23 cellular contexts compared by ENCODE assay signal in genomic region chr10:7933757-7934156, GRCh38.
A peak's percentile ranks its signal among the peaks of the same experiment; 100 is the strongest.
DNase-seq lines count a peak whose midpoint lies in the region; ATAC-seq, FAIRE-seq and TF ChIP-seq lines count a peak whose summit lies in the region.
"Had no signal": no experiment of that assay in that cellular context is flagged by ENCODE, and none has a peak within 500 bp of the region (broad histone marks: within the 10 kb centered on the region; RNA-seq: fewer than 3 reads in every experiment).

No MANE protein-coding gene starts in this region.

- peaks cover 23% of the 10 kb centered on the region for H3K36me3 Mint-ChIP-seq in nephron progenitor cell (ENCODE audit: low read depth)
- H3K36me3 Mint-ChIP-seq in WTC11: no peaks in the 10 kb centered on the region

- H3K9ac ChIP-seq in HepG2 (ENCODE audit: insufficient read depth, low read depth, low read length) (no peak overlapping the region), parathyroid adenoma (no peak overlapping the region)
- H3K9ac ChIP-seq: BLaER1 treated with 17β-estradiol and CSF1 and Interleukin-3, amounts not matched to agents 10 nM and 100 nM had no signal

- H3K9me3 Mint-ChIP-seq in nephron progenitor cell: peaks cover 35% of the 10 kb centered on the region
- peaks cover 5% of the 10 kb centered on the region; the same call in 1 of the 2 replicates for H3K9me3 Mint-ChIP-seq in WTC11

- H3K4me2 ChIP-seq in HepG2 (ENCODE audit: low read depth, low read length) (peak overlapping the region; percentile 63; the same call in 1 of the 2 replicates), parathyroid adenoma (ENCODE audit: low read length) (peak overlapping the region; percentile 36)
- H3K4me2 ChIP-seq: A549; BLaER1 treated with 17β-estradiol and CSF1 and Interleukin-3, amounts not matched to agents 10 nM and 100 nM had no signal

- TF ChIP-seq CTCF in HepG2 (CRISPR knock-in tag; IDR thresholded peaks at IDR 0.05) (no peak), right lobe of liver (IDR thresholded peaks at IDR 0.05) (no peak), nephron progenitor cell (IDR thresholded peaks at IDR 0.05) (no peak), parathyroid adenoma (IDR thresholded peaks at IDR 0.05) (no peak), WTC11 (IDR thresholded peaks at IDR 0.05) (no peak)

- POLR2A ChIA-PET in HepG2 (lab: Yijun Ruan, JAX): no interaction called here
- POLR2A ChIA-PET in WTC11 (lab: Charles Lee): no interaction called here

- DNase-seq in HepG2 (ENCODE audit: low spot score) (no peak), right lobe of liver (no peak), nephron progenitor cell (no peak), WTC11 (ENCODE audit: low spot score) (no peak), SW 1271 (lab: John Stamatoyannopoulos, UW) (no peak), aorta (no peak)
- DNase-seq: AML-193; CD4-positive, alpha-beta T cell; CD8-positive, alpha-beta T cell; DMS 273 treated with DMSO at 0.1 percent for 48 hours; DMS153; DMS53; DMS79; DND-41; EL; GDM1 had no signal

- 97% methylated on average over 8 of the region's 8 CpGs for WGBS in HepG2 (ENCODE audit: low lambda C conversion rate)
- WGBS in right lobe of liver (ENCODE audit: insufficient coverage, low coverage, low lambda C conversion rate, missing lambda C conversion rate): 98% methylated on average over 8 of the region's 8 CpGs
- 96 to 97% methylated on average over 8 of the region's 8 CpGs for WGBS in aorta, 2 donors

- TF ChIP-seq EP300 in HepG2 (IDR thresholded peaks at IDR 0.05; ENCODE audit: low read depth in 2 of 2, low read length in 2 of 2) (no peak), HepG2 (CRISPR knock-in tag; IDR thresholded peaks at IDR 0.05; ENCODE audit: borderline replicate concordance) (no peak)

- H3K4me3 Mint-ChIP-seq in nephron progenitor cell (no peak overlapping the region), WTC11 (no peak overlapping the region)
- H3K4me3 Mint-ChIP-seq: B cell; CD4-positive, alpha-beta T cell; CD8-positive, alpha-beta T cell had no signal

- in situ Hi-C loops in HepG2 (cut with HindIII; ENCODE audit: extremely low pct_ligation_motif_present, low pct_unique_long_range_greater_than_20kb): no loop called here

- no TSS peak for BruUV-seq in HepG2 (replicated peaks; lab: Mats Ljungman, UMichigan)

- no peaks in the 10 kb centered on the region for H3K79me2 ChIP-seq in HepG2 (ENCODE audit: insufficient read depth, low read length)
- H3K79me2 ChIP-seq in parathyroid adenoma: peaks cover 22% of the 10 kb centered on the region

- H3K4me1 Mint-ChIP-seq in nephron progenitor cell (peaks cover 16% of the 10 kb centered on the region), WTC11 (no peaks in the 10 kb centered on the region)
- H3K4me1 Mint-ChIP-seq: B cell had no signal

- H3K4me1 ChIP-seq in HepG2 (ENCODE audit: insufficient read depth, low read length): peaks cover 45% of the 10 kb centered on the region
- peaks cover 0 to 6% (median 3%) of the 10 kb centered on the region in 4 donors for H3K4me1 ChIP-seq in right lobe of liver
- H3K4me1 ChIP-seq in parathyroid adenoma: peaks cover 2% of the 10 kb centered on the region
- H3K4me1 ChIP-seq in aorta (ENCODE audit: control insufficient read depth in 1 of 2, insufficient read depth in 2 of 2, low read length in 2 of 2): peaks cover 1 to 3% of the 10 kb centered on the region in 2 donors
- H3K4me1 ChIP-seq: BLaER1 treated with 17β-estradiol and CSF1 and Interleukin-3, amounts not matched to agents 10 nM and 100 nM had no signal

- intact Hi-C loops in HepG2 (cut with micrococcal nuclease; ENCODE audit: unreplicated experiment): no loop called here
- intact Hi-C loops in right lobe of liver (cut with DNase I): no loop called here
- intact Hi-C loops in aorta (cut with DNase I): no loop called here

- H4K20me1 ChIP-seq in HepG2 (ENCODE audit: insufficient read depth, low read length): no peaks in the 10 kb centered on the region

- H3K27ac ChIP-seq in HepG2 (ENCODE audit: extremely low read length, insufficient read depth, low read length) (no peak overlapping the region), right lobe of liver (no peak overlapping the region), parathyroid adenoma (no peak overlapping the region), aorta (ENCODE audit: low read depth in 1 of 2, low read length in 2 of 2) (no peak overlapping the region)
- H3K27ac ChIP-seq: 22Rv1; A549; BLaER1 treated with 17β-estradiol and CSF1 and Interleukin-3, amounts not matched to agents 10 nM and 100 nM; C4-2B had no signal

- no peak for TF ChIP-seq RAD21 in HepG2 (CRISPR knock-in tag; IDR thresholded peaks at IDR 0.05)

- H3K27me3 ChIP-seq in HepG2 (ENCODE audit: control insufficient read depth in 1 of 2, insufficient read depth in 2 of 2, low read length in 2 of 2): no peaks in the 10 kb centered on the region
- H3K27me3 ChIP-seq in right lobe of liver: no peaks in the 10 kb centered on the region
- no peaks in the 10 kb centered on the region for H3K27me3 ChIP-seq in parathyroid adenoma (ENCODE audit: control insufficient read depth, insufficient read depth, low read length)
- H3K27me3 ChIP-seq in aorta (ENCODE audit: control insufficient read depth in 1 of 2, insufficient read depth in 2 of 2, low read length in 1 of 2): no peaks in the 10 kb centered on the region
- H3K27me3 ChIP-seq: BLaER1 treated with 17β-estradiol and CSF1 and Interleukin-3, amounts not matched to agents 10 nM and 100 nM had no signal

- no peak for FAIRE-seq in HepG2 (lab: Jason Lieb, UNC)
- FAIRE-seq: A549, GM12878 had no signal

- H2AFZ ChIP-seq in HepG2 (ENCODE audit: low read length) (no peak overlapping the region), parathyroid adenoma (no peak overlapping the region)

- ATAC-seq in HepG2 (no peak), right lobe of liver (no peak), WTC11 (no peak), aorta (ENCODE audit: low FRiP score) (no peak)
- ATAC-seq: A549; CD8-positive, alpha-beta T cell; GM12878 had no signal

- no peak overlapping the region for H3K4me3 ChIP-seq in HepG2 (replicated peaks in 1 of 3; ENCODE audit: insufficient read depth in 1 of 3, low read depth in 2 of 3, low read length in 3 of 3)
- no peak overlapping the region for H3K4me3 ChIP-seq in right lobe of liver
- no peak overlapping the region for H3K4me3 ChIP-seq in parathyroid adenoma (ENCODE audit: low read depth, low read length)
- no peak overlapping the region for H3K4me3 ChIP-seq in aorta (ENCODE audit: low read length in 2 of 2)
- H3K4me3 ChIP-seq: A549; BLaER1 treated with 17β-estradiol and CSF1 and Interleukin-3, amounts not matched to agents 10 nM and 100 nM; GM12878 had no signal

- no peak for TF ChIP-seq POLR2A in HepG2 (IDR thresholded peaks at IDR 0.05; ENCODE audit: insufficient read depth in 1 of 2, low read depth in 2 of 2, low read length in 2 of 2)
- TF ChIP-seq POLR2A in right lobe of liver (IDR thresholded peaks at IDR 0.05): no peak

- H3K27ac Mint-ChIP-seq in nephron progenitor cell: peak overlapping the region; percentile 8
- no peak overlapping the region for H3K27ac Mint-ChIP-seq in WTC11
- H3K27ac Mint-ChIP-seq: B cell; CD4-positive, alpha-beta T cell; CD8-positive, alpha-beta T cell had no signal

- H3K36me3 ChIP-seq in HepG2 (replicated peaks in 1 of 2; ENCODE audit: control insufficient read depth in 1 of 2, insufficient read depth in 2 of 2, low read length in 2 of 2) (no peaks in the 10 kb centered on the region), right lobe of liver (no peaks in the 10 kb centered on the region), parathyroid adenoma (ENCODE audit: control insufficient read depth, insufficient read depth, low read length) (no peaks in the 10 kb centered on the region), aorta (ENCODE audit: control insufficient read depth in 1 of 2, insufficient read depth in 2 of 2, low read length in 1 of 2) (no peaks in the 10 kb centered on the region)

- CTCF ChIA-PET in HepG2 (lab: Yijun Ruan, JAX; ENCODE audit: low intra/inter-chr PET ratio, low total read pairs): no interaction called here
- CTCF ChIA-PET in WTC11 (lab: Charles Lee): no interaction called here

- H3K9me3 ChIP-seq in HepG2 (ENCODE audit: low read length) (no peaks in the 10 kb centered on the region), right lobe of liver (no peaks in the 10 kb centered on the region), parathyroid adenoma (ENCODE audit: control insufficient read depth, low read length) (no peaks in the 10 kb centered on the region), aorta (ENCODE audit: control insufficient read depth, low read length) (no peaks in the 10 kb centered on the region)

- H3K27me3 Mint-ChIP-seq in nephron progenitor cell (ENCODE audit: low read depth, poor library complexity) (no peaks in the 10 kb centered on the region), WTC11 (ENCODE audit: low read depth) (no peaks in the 10 kb centered on the region)
- H3K27me3 Mint-ChIP-seq: B cell; CD4-positive, alpha-beta T cell had no signal

TF ChIP-seq in HepG2, 621 proteins besides CTCF, POLR2A, EP300 and RAD21 (continues in another document):
- TF ChIP-seq TRIM22 (IDR thresholded peaks at IDR 0.05) (no peak), ZNF558 (CRISPR knock-in tag; IDR thresholded peaks at IDR 0.05; ENCODE audit: borderline replicate concordance) (no peak)

TF ChIP-seq in WTC11, 78 proteins besides CTCF, POLR2A, EP300 and RAD21 (continues in another document):
- no peak for TF ChIP-seq ESRRA (CRISPR knock-in tag; IDR thresholded peaks at IDR 0.05; ENCODE audit: borderline replicate concordance)
- TF ChIP-seq TP53 (CRISPR knock-in tag; IDR thresholded peaks at IDR 0.05): no peak
- TF ChIP-seq SOX15 (CRISPR knock-in tag; IDR thresholded peaks at IDR 0.05): no peak
- TF ChIP-seq, protein P1, sequence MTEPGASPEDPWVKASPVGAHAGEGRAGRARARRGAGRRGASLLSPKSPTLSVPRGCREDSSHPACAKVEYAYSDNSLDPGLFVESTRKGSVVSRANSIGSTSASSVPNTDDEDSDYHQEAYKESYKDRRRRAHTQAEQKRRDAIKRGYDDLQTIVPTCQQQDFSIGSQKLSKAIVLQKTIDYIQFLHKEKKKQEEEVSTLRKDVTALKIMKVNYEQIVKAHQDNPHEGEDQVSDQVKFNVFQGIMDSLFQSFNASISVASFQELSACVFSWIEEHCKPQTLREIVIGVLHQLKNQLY (CRISPR knock-in tag; IDR thresholded peaks at IDR 0.05): no peak
- TF ChIP-seq ETV6 (CRISPR knock-in tag; IDR thresholded peaks at IDR 0.05): no peak
- no peak for TF ChIP-seq JAZF1 (CRISPR knock-in tag; IDR thresholded peaks at IDR 0.05)
- TF ChIP-seq PRRX2 (CRISPR knock-in tag; IDR thresholded peaks at IDR 0.05): no peak
- no peak for TF ChIP-seq FOXP1 (CRISPR knock-in tag; IDR thresholded peaks at IDR 0.05; ENCODE audit: borderline replicate concordance)
